In genomic region chr2:240172071-240172895, GRCh38 we compare ENCODE assay signal across 23 cellular contexts. TPM values are rescaled to one million over a fixed set of nuclear protein-coding genes. Genes with fewer than 3 reads are reported as not detected.
"Had no signal": no experiment of that assay in that cellular context is flagged by ENCODE, and none has a peak within 500 bp of the region (broad histone marks: within the 10 kb centered on the region; RNA-seq: fewer than 3 reads in every experiment).

No MANE protein-coding gene starts in this region.

- H3K4me1 ChIP-seq: heart left ventricle, parathyroid adenoma had no signal

- H2AFZ ChIP-seq: neural progenitor cell, parathyroid adenoma had no signal

- H3K4me2 ChIP-seq: neural progenitor cell had no signal

- H3K36me3 ChIP-seq: heart left ventricle, neural progenitor cell had no signal

- H3K4me3 ChIP-seq: dorsolateral prefrontal cortex, heart left ventricle, neural progenitor cell had no signal

- H3K36me3 Mint-ChIP-seq: naive thymus-derived CD8-positive, alpha-beta T cell; neural progenitor cell had no signal

- H3K9me3 ChIP-seq: heart left ventricle had no signal

- H3K4me1 Mint-ChIP-seq: naive thymus-derived CD8-positive, alpha-beta T cell had no signal

- H3K79me2 ChIP-seq: parathyroid adenoma had no signal

- H3K27ac ChIP-seq: dorsolateral prefrontal cortex, heart left ventricle, neural progenitor cell, parathyroid adenoma had no signal

- ATAC-seq: esophagus mucosa; heart left ventricle; left colon; naive thymus-derived CD8-positive, alpha-beta T cell had no signal

- H3K27ac Mint-ChIP-seq: naive thymus-derived CD8-positive, alpha-beta T cell; neural progenitor cell had no signal

- H3K27me3 ChIP-seq: dorsolateral prefrontal cortex had no signal

- H3K4me3 Mint-ChIP-seq: naive thymus-derived CD8-positive, alpha-beta T cell; neural progenitor cell had no signal

- DNase-seq: cortex of kidney; effector CD8-positive, alpha-beta T cell; hippocampal formation; left colon; mammary epithelial cell; naive thymus-derived CD8-positive, alpha-beta T cell; occipital lobe; small intestine; stimulated activated CD4-positive, alpha-beta T cell treated with anti-CD3 and anti-CD28 coated beads, Interleukin-2, amount 100 ng/mL, for 48 hours; stimulated activated naive CD4-positive, alpha-beta T cell treated with Interleukin-2 at 50 U/mL for 16 hours; trophoblast cell had no signal

- H3K9me3 Mint-ChIP-seq: naive thymus-derived CD8-positive, alpha-beta T cell had no signal

RNA-seq across cellular contexts. Expression of gene OTOS, which starts 31.8 kb away (rescaled TPM):
- total RNA-seq: esophagus mucosa; fibroblast of lung; glomerular endothelial cell; kidney epithelial cell; left colon; liver; mammary epithelial cell; mesenteric fat pad; mononuclear cell; naive thymus-derived CD8-positive, alpha-beta T cell; pulmonary artery endothelial cell had no signal
